In the genomic region with DNA sequence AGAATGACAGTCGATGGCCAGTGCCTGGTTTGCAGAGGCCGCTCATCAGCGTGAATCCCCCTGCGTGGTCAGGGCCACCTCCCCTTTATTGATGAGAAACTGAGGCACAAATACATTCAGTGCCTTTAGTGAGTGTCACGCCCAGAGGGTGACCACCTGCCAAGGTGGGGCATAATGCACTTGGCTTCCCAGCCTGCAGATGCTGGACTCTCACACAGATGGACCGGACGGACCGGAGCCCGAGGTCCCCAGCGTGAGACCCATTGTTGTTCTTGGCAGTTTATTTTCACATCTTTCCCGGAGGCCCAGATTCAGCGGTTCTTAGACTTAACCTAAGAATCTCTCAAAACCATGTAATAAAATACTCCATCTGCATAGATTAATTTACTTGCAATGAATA, we compare ENCODE assay signal across 34 cellular contexts.
"Had no signal": no experiment of that assay in that cellular context is flagged by ENCODE, and none has a peak within 500 bp of the region (broad histone marks: within the 10 kb centered on the region; RNA-seq: fewer than 3 reads in every experiment).

No MANE protein-coding gene starts in this region.

- H3K27me3 ChIP-seq: brain microvascular endothelial cell, Peyer's patch had no signal

- DNase-seq: activated B cell treated with CpG ODN at 0.5 μM for 24 hours; activated CD4-positive, alpha-beta memory T cell treated with anti-CD3 and anti-CD28 coated beads, Interleukin-2, amount 10 ng/mL, durations not matched to agents 7 days and 5 days; activated CD4-positive, alpha-beta T cell treated with anti-CD3 and anti-CD28 coated beads for 4 hours; activated CD4-positive, alpha-beta T cell treated with anti-CD3 and anti-CD28 coated beads, Interleukin-2, amount 50 U/mL, for 1 hour; activated CD4-positive, CD25-positive, alpha-beta regulatory T cell treated with anti-CD3 and anti-CD28 coated beads, Interleukin-2, amount 50 U/mL, for 72 hours; activated CD8-positive, alpha-beta memory T cell treated with anti-CD3 and anti-CD28 coated beads for 24 hours; activated CD8-positive, alpha-beta memory T cell treated with anti-CD3 and anti-CD28 coated beads, Interleukin-2, amount 10 ng/mL, durations not matched to agents 7 days and 5 days; activated CD8-positive, alpha-beta memory T cell treated with anti-CD3 and anti-CD28 coated beads, Interleukin-2, amount 50 U/mL, for 48 hours; activated effector memory CD4-positive, alpha-beta T cell treated with Interleukin-2 at 50 U/mL for 16 hours; activated naive CD4-positive, alpha-beta T cell treated with anti-CD3 and anti-CD28 coated beads, Interleukin-2, amount 10 ng/mL, durations not matched to agents 7 days and 5 days; activated naive CD8-positive, alpha-beta T cell treated with anti-CD3 and anti-CD28 coated beads, Interleukin-2, amount 50 U/mL, for 24 hours; activated T-cell treated with anti-CD3 and anti-CD28 coated beads, Interleukin-2, amount 50 U/mL, for 48 hours; anterior cingulate cortex; brain microvascular endothelial cell; MM.1S; MV-4-11; NCI-H1092; NCI-H1436 treated with DMSO at 0.1 percent for 48 hours; NCI-H1694 treated with DMSO at 0.1 percent for 48 hours; NCI-H2029; NCI-H2171; NCI-H510A; NCI-H526; NCI-H748 treated with DMSO at 0.1 percent for 48 hours; NK-92 treated with Interleukin-12 subunit alpha and Interleukin-12 subunit beta, amount 100 ng/mL, for 24 hours; PC-3; Peyer's patch; RPMI8226; SW 1271; T-helper 1 cell; T-helper 2 cell; T-helper 9 cell had no signal

- H3K9ac ChIP-seq: KMS-11 had no signal

- H3K27ac ChIP-seq: brain microvascular endothelial cell, KMS-11, Peyer's patch, VCaP had no signal

- H3K4me1 ChIP-seq: Peyer's patch had no signal

- H3K4me2 ChIP-seq: KMS-11 had no signal

- ATAC-seq: activated CD8-positive, alpha-beta memory T cell treated with anti-CD3 and anti-CD28 coated beads, Interleukin-2, amount 10 ng/mL, durations not matched to agents 7 days and 5 days; activated naive CD8-positive, alpha-beta T cell treated with anti-CD3 and anti-CD28 coated beads, Interleukin-2, amount 50 U/mL, for 24 hours; PC-3 had no signal

- H3K9me3 ChIP-seq: Peyer's patch had no signal

- H3K4me3 ChIP-seq: Peyer's patch had no signal

- H3K36me3 ChIP-seq: brain microvascular endothelial cell, Peyer's patch had no signal
